1 cellular context compared by ENCODE assay signal in genomic region chr5:109690456-109691247, GRCh38.
TF ChIP-seq lines count a peak whose summit lies in the region.

No MANE protein-coding gene starts in this region.

TF ChIP-seq in K562, 482 proteins besides CTCF, POLR2A, EP300 and RAD21 (continued from another document and continues in another):
- TF ChIP-seq TAF9B (IDR thresholded peaks at IDR 0.05; ENCODE audit: partially characterized antibody) (no peak), BRF2 (IDR thresholded peaks at IDR 0.05; ENCODE audit: borderline replicate concordance, insufficient read depth, insufficient read length) (no peak), CHAMP1 (IDR thresholded peaks at IDR 0.05) (no peak), RAD51 (IDR thresholded peaks at IDR 0.05; ENCODE audit: borderline replicate concordance, low read depth) (0 out of 2 replicates have a peak, but pooled peaks have one; percentile 5), KHSRP (IDR thresholded peaks at IDR 0.05) (no peak), E2F8 (IDR thresholded peaks at IDR 0.05; ENCODE audit: low read depth, partially characterized antibody) (no peak), TSC22D4 (tag; IDR thresholded peaks at IDR 0.05) (no peak), ZNF23 (CRISPR knock-in tag; IDR thresholded peaks at IDR 0.05) (no peak), NR2C1 (IDR thresholded peaks at IDR 0.05) (no peak), NR2C1 (tag; IDR thresholded peaks at IDR 0.05) (no peak), CEBPB (tag; IDR thresholded peaks at IDR 0.05) (no peak), ZNF699 (CRISPR knock-in tag; IDR thresholded peaks at IDR 0.05; ENCODE audit: insufficient replicate concordance) (no peak), ZNF609 (CRISPR knock-in tag; IDR thresholded peaks at IDR 0.05; ENCODE audit: borderline replicate concordance) (no peak), CBX1 (IDR thresholded peaks at IDR 0.05; ENCODE audit: low read depth) (no peak; the same call in 1 of the 2 replicates), ETS1 (conservative IDR thresholded peaks at IDR 0.05; ENCODE audit: control insufficient read depth, low read depth, low read length) (no peak), GATA2 (CRISPR knock-in tag; IDR thresholded peaks at IDR 0.05) (no peak), FOXM1 (IDR thresholded peaks at IDR 0.05; ENCODE audit: low read depth) (no peak), FOXM1 (CRISPR knock-in tag; IDR thresholded peaks at IDR 0.05; ENCODE audit: low read depth) (no peak), ZNF143 (CRISPR knock-in tag; IDR thresholded peaks at IDR 0.05) (no peak), SLC30A9 (CRISPR knock-in tag; IDR thresholded peaks at IDR 0.05) (no peak), YY1 (IDR thresholded peaks at IDR 0.05; ENCODE audit: borderline replicate concordance in 1 of 3, control insufficient read depth in 1 of 3, extremely low read depth in 1 of 3, insufficient read depth in 3 of 3, insufficient read length in 1 of 3, insufficient replicate concordance in 2 of 3, low read depth in 1 of 3, low read length in 2 of 3) (peak in 2 of 3 experiments; percentile 33 to 44), MYNN (IDR thresholded peaks at IDR 0.05) (no peak), MYNN (CRISPR knock-in tag; IDR thresholded peaks at IDR 0.05) (no peak), ZNF12 (CRISPR knock-in tag; IDR thresholded peaks at IDR 0.05) (no peak), ZNF232 (CRISPR knock-in tag; IDR thresholded peaks at IDR 0.05) (0 out of 2 replicates have a peak, but pooled peaks have one; percentile 0), AFF4 (CRISPR knock-in tag; IDR thresholded peaks at IDR 0.05) (peak; percentile 64), U2AF1 (optimal IDR thresholded peaks at IDR 0.05; ENCODE audit: low read depth, low read length) (no peak), FUS (optimal IDR thresholded peaks at IDR 0.05; ENCODE audit: low read depth, low read length) (no peak), NONO (IDR thresholded peaks at IDR 0.05; ENCODE audit: low read depth in 2 of 2, low read length in 1 of 2) (no peak; a peak in 1 of 4 replicates), ZNF24 (IDR thresholded peaks at IDR 0.05) (no peak), NFATC3 (IDR thresholded peaks at IDR 0.05) (no peak), ZNF263 (CRISPR knock-in tag; IDR thresholded peaks at IDR 0.05; ENCODE audit: borderline replicate concordance) (no peak), ATF3 (IDR thresholded peaks at IDR 0.05) (peak; percentile 64), ATF3 (CRISPR knock-in tag; conservative IDR thresholded peaks at IDR 0.05) (0 out of 2 replicates have a peak, but pooled peaks have one; percentile 63), HNRNPH1 (optimal IDR thresholded peaks at IDR 0.05; ENCODE audit: low read depth, low read length) (no peak), E2F6 (IDR thresholded peaks at IDR 0.05; ENCODE audit: borderline replicate concordance in 1 of 2, extremely low read depth in 1 of 2, insufficient read depth in 1 of 2, insufficient read length in 1 of 2, low read depth in 1 of 2, low read length in 1 of 2, poor library complexity in 1 of 2, severe bottlenecking in 1 of 2) (peak in 1 of 2 experiments; percentile 34), NCOA4 (IDR thresholded peaks at IDR 0.05; ENCODE audit: partially characterized antibody) (no peak), ZNF780A (CRISPR knock-in tag; IDR thresholded peaks at IDR 0.05) (no peak), RBBP5 (IDR thresholded peaks at IDR 0.05; ENCODE audit: borderline replicate concordance, insufficient read depth, low read length, poor library complexity, severe bottlenecking) (no peak), EP400 (IDR thresholded peaks at IDR 0.05) (peak; percentile 43), ATF7 (IDR thresholded peaks at IDR 0.05) (peak; percentile 88), CBX2 (IDR thresholded peaks at IDR 0.05; ENCODE audit: insufficient read depth, low read length, poor library complexity, severe bottlenecking) (no peak), PHF8 (IDR thresholded peaks at IDR 0.05; ENCODE audit: borderline replicate concordance, low read length) (0 out of 2 replicates have a peak, but pooled peaks have one; percentile 8), FOS (IDR thresholded peaks at IDR 0.05; ENCODE audit: extremely low read depth, insufficient read length) (no peak), HOMEZ (CRISPR knock-in tag; IDR thresholded peaks at IDR 0.05) (no peak), BRCA1 (IDR thresholded peaks at IDR 0.05) (no peak), BRCA1 (CRISPR knock-in tag; IDR thresholded peaks at IDR 0.05) (no peak)
